17 cellular contexts compared by ENCODE assay signal in the genomic region with DNA sequence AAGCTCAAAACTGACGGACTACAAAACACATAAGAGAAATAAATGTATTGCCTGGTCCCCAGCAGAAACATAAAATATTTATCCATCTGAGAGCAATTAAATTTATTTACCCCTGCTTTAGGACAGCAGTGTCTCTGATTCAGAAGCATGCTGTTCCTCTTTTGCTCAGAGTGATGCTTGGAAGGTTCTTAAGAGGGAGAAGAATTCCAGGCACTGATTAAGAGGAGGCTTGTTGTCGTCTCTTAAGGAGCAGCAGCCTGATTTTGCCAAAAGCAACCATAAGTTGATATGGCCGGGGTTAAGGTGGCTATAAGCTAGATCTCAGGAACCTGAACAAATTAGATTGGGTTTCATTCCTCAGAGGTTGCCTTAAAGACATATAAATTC. TPM values are rescaled to one million over a fixed set of nuclear protein-coding genes. Genes with fewer than 3 reads are reported as not detected.
DNase-seq lines count a peak whose midpoint lies in the region; ATAC-seq, FAIRE-seq and TF ChIP-seq lines count a peak whose summit lies in the region.
"Had no signal": no experiment of that assay in that cellular context is flagged by ENCODE, and none has a peak within 500 bp of the region (broad histone marks: within the 10 kb centered on the region; RNA-seq: fewer than 3 reads in every experiment).

No MANE protein-coding gene starts in this region.

- H2AFZ ChIP-seq in K562 (ENCODE audit: low read depth, low read length) = no peak overlapping the region

- no peak overlapping the region for H3K9ac ChIP-seq in K562 (ENCODE audit: insufficient read depth in 1 of 2, low read depth in 2 of 2, low read length in 2 of 2)

- BruUV-seq in K562 (replicated peaks; lab: Mats Ljungman, UMichigan) = no TSS peak

- TF ChIP-seq CTCF in cardiac muscle cell (IDR thresholded peaks at IDR 0.05; ENCODE audit: low read depth, low read length) (no peak), K562 (IDR thresholded peaks at IDR 0.05 in 2 of 3, conservative IDR thresholded peaks at IDR 0.05 in 1 of 3; ENCODE audit: insufficient read depth in 2 of 3, low read depth in 1 of 3, low read length in 3 of 3) (no peak), transverse colon (IDR thresholded peaks at IDR 0.05) (no peak)

- H3K36me3 ChIP-seq in cardiac muscle cell (peaks cover 8% of the 10 kb centered on the region), K562 (ENCODE audit: control insufficient read depth, insufficient read depth, low read length) (no peaks in the 10 kb centered on the region), muscle layer of duodenum (ENCODE audit: control insufficient read depth in 1 of 2, insufficient read depth in 2 of 2, low read length in 2 of 2) (peaks cover 0 to 6% of the 10 kb centered on the region in 2 donors), transverse colon (no peaks in the 10 kb centered on the region)
- H3K36me3 ChIP-seq: ovary, upper lobe of left lung had no signal

- peak overlapping the region; percentile 0 for H3K4me3 ChIP-seq in cardiac muscle cell
- H3K4me3 ChIP-seq in K562 = no peak overlapping the region
- H3K4me3 ChIP-seq in muscle layer of duodenum (ENCODE audit: low read depth in 1 of 2, low read length in 2 of 2) = no peak overlapping the region
- H3K4me3 ChIP-seq in transverse colon = no peak overlapping the region
- H3K4me3 ChIP-seq: ovary, upper lobe of left lung had no signal

- no peak for TF ChIP-seq RAD21 in K562 (CRISPR knock-in tag; conservative IDR thresholded peaks at IDR 0.05 in 1 of 2, IDR thresholded peaks at IDR 0.05 in 1 of 2)

- no peaks in the 10 kb centered on the region for H3K79me2 ChIP-seq in K562 (ENCODE audit: control insufficient read depth, insufficient read depth, low read length)

- H3K27ac ChIP-seq in cardiac muscle cell (peak overlapping the region; percentile 99), K562 (ENCODE audit: extremely low read depth, low read depth, low read length) (no peak overlapping the region), muscle layer of duodenum (ENCODE audit: low read length) (peak overlapping the region; percentile 59), transverse colon (peak overlapping the region in 3 of 4 donors; percentile 48 to 64 (median 57))
- H3K27ac ChIP-seq: ovary, upper lobe of left lung had no signal

- no peak for FAIRE-seq in K562 (lab: Jason Lieb, UNC)
- FAIRE-seq: frontal cortex had no signal

- no peaks in the 10 kb centered on the region for H3K9me1 ChIP-seq in K562 (ENCODE audit: control insufficient read depth, insufficient read depth, low read length)

- TF ChIP-seq POLR2A in K562 (conservative IDR thresholded peaks at IDR 0.05) (no peak), transverse colon (IDR thresholded peaks at IDR 0.05) (no peak)

- intact Hi-C loops in cardiac septum (cut with DNase I) = no loop called here
- intact Hi-C loops in K562 (cut with micrococcal nuclease) = no loop called here
- intact Hi-C loops in transverse colon (cut with DNase I; ENCODE audit: low total_unique reads) = no loop called here

- 0% methylated on average over 3 of the region's 3 CpGs for WGBS in K562 (ENCODE audit: insufficient coverage, low coverage, missing lambda C conversion rate)
- 70 to 72% methylated on average over 3 of the region's 3 CpGs for WGBS in transverse colon (ENCODE audit: low coverage in 1 of 2), 2 donors

- H3K9me3 ChIP-seq in cardiac muscle cell (ENCODE audit: low read depth) = no peaks in the 10 kb centered on the region
- no peaks in the 10 kb centered on the region for H3K9me3 ChIP-seq in K562 (replicated peaks; ENCODE audit: control insufficient read depth, insufficient read depth, low read depth, low read length)
- no peaks in the 10 kb centered on the region for H3K9me3 ChIP-seq in muscle layer of duodenum (ENCODE audit: control insufficient read depth in 1 of 2, low read length in 2 of 2)
- no peaks in the 10 kb centered on the region for H3K9me3 ChIP-seq in transverse colon
- H3K9me3 ChIP-seq: ovary, upper lobe of left lung had no signal

- no peak for TF ChIP-seq EP300 in K562 (IDR thresholded peaks at IDR 0.05; ENCODE audit: low read length)
- no peak for TF ChIP-seq EP300 in transverse colon (IDR thresholded peaks at IDR 0.05; ENCODE audit: low read depth)

- H4K20me1 ChIP-seq in K562 (replicated peaks; ENCODE audit: control insufficient read depth, insufficient read depth, low read length) = no peaks in the 10 kb centered on the region

- H3K4me1 ChIP-seq in cardiac muscle cell (ENCODE audit: low read depth) = peaks cover 59% of the 10 kb centered on the region
- no peaks in the 10 kb centered on the region for H3K4me1 ChIP-seq in K562 (replicated peaks in 1 of 2; ENCODE audit: control insufficient read depth in 2 of 2, insufficient read depth in 2 of 2, low read length in 2 of 2)
- peaks cover 7 to 25% of the 10 kb centered on the region in 2 donors for H3K4me1 ChIP-seq in muscle layer of duodenum (ENCODE audit: control insufficient read depth in 1 of 2, insufficient read depth in 2 of 2, low read length in 2 of 2)
- H3K4me1 ChIP-seq in transverse colon = peaks cover 0 to 10% (median 0%) of the 10 kb centered on the region in 4 donors

- H3K4me2 ChIP-seq in K562 (ENCODE audit: insufficient read depth, low read length) = no peak overlapping the region

- DNase-seq in cardiac muscle cell (ENCODE audit: low read depth in 1 of 2, low spot score in 1 of 2) (peak in 1 of 2 donors; percentile 14), cardiac septum (ENCODE audit: low spot score) (no peak), K562 (ENCODE audit: extremely low read depth in 1 of 4, low spot score in 3 of 4) (no peak), transverse colon (no peak), iPS-NIHi7 (ENCODE audit: extremely low spot score) (no peak), NCI-H2081 (lab: John Stamatoyannopoulos, UW) (no peak)
- DNase-seq: ACHN; activated CD8-positive, alpha-beta memory T cell treated with anti-CD3 and anti-CD28 coated beads for 24 hours; effector CD8-positive, alpha-beta T cell; GOT3; midbrain; NCI-H1092 treated with DMSO at 0.1 percent for 48 hours; ovary; upper lobe of left lung had no signal

- in situ Hi-C loops in K562 (cut with MboI) (no loop called here), transverse colon (cut with MboI; ENCODE audit: low pct_ligation_motif_present in 1 of 4, low pct_unique_long_range_greater_than_20kb in 1 of 4, low sequenced_read_pairs in 3 of 4) (no loop called here)

- H3K27me3 ChIP-seq in cardiac muscle cell (no peaks in the 10 kb centered on the region), K562 (ENCODE audit: control insufficient read depth in 2 of 2, insufficient read depth in 2 of 2, low read length in 2 of 2) (peaks cover 0 to 22% of the 10 kb centered on the region in 2 experiments; a peak in 3 of 5 replicates), muscle layer of duodenum (ENCODE audit: low read depth, low read length) (no peaks in the 10 kb centered on the region), transverse colon (no peaks in the 10 kb centered on the region)
- H3K27me3 ChIP-seq: ovary, upper lobe of left lung had no signal

- no peak for ATAC-seq in K562
- no peak for ATAC-seq in HG03520 (IDR thresholded peaks at IDR 0.05; ENCODE audit: unreplicated experiment)

- POLR2A ChIA-PET in K562 (lab: Yijun Ruan, JAX) = interaction anchor here (0.5 to 1.2 kb wide), 3 partner anchors 8 to 206 kb away, joined by 3 to 4 read pairs (median 3); no protein-coding TSS in a partner anchor

- CTCF ChIA-PET in K562 (lab: Yijun Ruan, JAX; ENCODE audit: low intra/inter-chr PET ratio) = no interaction called here

TF ChIP-seq in K562, 482 proteins besides CTCF, POLR2A, EP300 and RAD21:
- no peak for TF ChIP-seq ZEB2 (IDR thresholded peaks at IDR 0.05)
- TF ChIP-seq SPI1 (IDR thresholded peaks at IDR 0.05; ENCODE audit: borderline replicate concordance, low read depth, low read length) = 0 out of 2 replicates have a peak, but pooled peaks have one; percentile 10

RNA-seq across cellular contexts. Expression of a gene that starts 25.8 kb away (rescaled TPM):
- total RNA-seq in cardiac muscle cell (95.7 and 106 TPM in 2 replicates), cardiac septum (120 TPM), K562 (2014; rRNA removed) (not detected in 2 replicates), K562 (2014; rRNA removed; fragmentation: Illumina TruSeq; extraction: Trizol) (not detected in 2 replicates), K562 (2015; rRNA removed; fragmentation: Illumina TruSeq; extraction: Trizol) (not detected in 2 replicates), K562 (2021) (not detected in 2 replicates), transverse colon (10 to 100 TPM in 1 of 4 donors, 1 to 10 TPM in 3; 4.8 to 10.1 (median 7.8) TPM)
- polyA plus RNA-seq in cardiac muscle cell (262 and 328 TPM in 2 replicates), K562 (2011; rRNA removed) (not detected in 2 replicates), K562 (2014; fragmentation: Illumina TruSeq; extraction: Trizol) (not detected in 2 replicates), K562 (2014; fragmentation: Nextera tagmentation; extraction: Ambion mirVana) (not detected), K562 (2014; rRNA removed) (not detected in 2 replicates)
- total RNA-seq in K562 (2011; cell fraction: chromatin; rRNA removed; ENCODE audit: low replicate concordance) = not detected in 2 replicates
- total RNA-seq in K562 (2011; cell fraction: nucleolus; rRNA removed) = not detected in 2 replicates
- not detected in 2 replicates for total RNA-seq in K562 (2011; cell fraction: nucleoplasm; rRNA removed)
- polyA plus RNA-seq in K562 (2011; cell fraction: cytosol; rRNA removed) = not detected in 2 replicates
- polyA plus RNA-seq in K562 (2011; cell fraction: nucleus; rRNA removed) = not detected in 2 replicates
- polyA plus RNA-seq in K562 (2012) = 0.09 and 0.10 TPM in 2 replicates
- not detected in 2 replicates for polyA minus RNA-seq in K562 (2011; rRNA and poly(A)+ RNA removed)
- polyA minus RNA-seq in K562 (2011; cell fraction: cytosol; rRNA and poly(A)+ RNA removed) = 0.91 TPM in 1 of 2 replicates, not detected in the other
- polyA minus RNA-seq in K562 (2011; cell fraction: nucleus; rRNA and poly(A)+ RNA removed) = 0.13 and 0.22 TPM in 2 replicates
